In the genomic region with DNA sequence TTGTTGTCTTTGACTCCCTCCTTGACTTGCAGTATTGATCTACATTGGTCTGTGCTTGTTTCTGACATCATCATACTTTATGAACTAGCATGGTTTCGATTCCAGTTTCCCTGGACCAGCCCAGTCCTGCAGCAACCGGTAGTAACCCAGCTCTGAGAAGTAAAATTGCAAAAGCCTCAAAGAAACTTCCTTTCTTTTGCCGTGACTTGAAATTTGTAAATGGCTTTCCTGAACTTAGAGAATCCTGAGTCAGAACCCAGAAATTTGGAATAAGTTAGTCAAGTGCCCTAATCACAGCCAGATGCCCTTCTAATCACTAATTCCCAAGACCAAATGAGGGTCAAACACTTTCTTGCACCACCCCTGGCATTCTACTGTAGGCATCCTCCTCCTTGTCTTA, we compare ENCODE assay signal across 14 cellular contexts.
DNase-seq lines count a peak whose midpoint lies in the region; ATAC-seq, FAIRE-seq and TF ChIP-seq lines count a peak whose summit lies in the region.
"Had no signal": no experiment of that assay in that cellular context is flagged by ENCODE, and none has a peak within 500 bp of the region (broad histone marks: within the 10 kb centered on the region; RNA-seq: fewer than 3 reads in every experiment).

No MANE protein-coding gene starts in this region.

- no peaks in the 10 kb centered on the region for H3K27me3 Mint-ChIP-seq in dendritic cell treated with granulocyte-macrophage colony-stimulating factor and Interleukin-4, amounts not matched to agents 40 ng/mL and 50 ng/mL, for 4 days
- H3K27me3 Mint-ChIP-seq: activated CD4-positive, alpha-beta T cell treated with anti-CD3 and anti-CD28 coated beads for 36 hours had no signal

- H3K27ac Mint-ChIP-seq in dendritic cell treated with granulocyte-macrophage colony-stimulating factor and Interleukin-4, amounts not matched to agents 40 ng/mL and 50 ng/mL, for 4 days = peak overlapping the region; percentile 83
- H3K27ac Mint-ChIP-seq: activated CD4-positive, alpha-beta T cell treated with anti-CD3 and anti-CD28 coated beads for 36 hours; activated T-cell treated with anti-CD3 and anti-CD28 coated beads, Interleukin-2, amount 50 U/mL, for 72 hours had no signal

- intact Hi-C loops in dendritic cell treated with granulocyte-macrophage colony-stimulating factor and Interleukin-4, amounts not matched to agents 40 ng/mL and 50 ng/mL, for 4 days (cut with micrococcal nuclease) = no loop called here

- FAIRE-seq in D721Med (lab: Jason Lieb, UNC) = no peak

- TF ChIP-seq CTCF in GM12865 (IDR thresholded peaks at IDR 0.05; ENCODE audit: insufficient read depth, low read depth, low read length, missing control alignments) (no peak), D721Med (IDR thresholded peaks at IDR 0.05; ENCODE audit: insufficient read depth, missing control alignments) (no peak)

- H3K4me1 Mint-ChIP-seq in dendritic cell treated with granulocyte-macrophage colony-stimulating factor and Interleukin-4, amounts not matched to agents 40 ng/mL and 50 ng/mL, for 4 days (ENCODE audit: low read depth) = peaks cover 39% of the 10 kb centered on the region

- H3K4me3 Mint-ChIP-seq in dendritic cell treated with granulocyte-macrophage colony-stimulating factor and Interleukin-4, amounts not matched to agents 40 ng/mL and 50 ng/mL, for 4 days = peak overlapping the region; percentile 13
- H3K4me3 Mint-ChIP-seq: activated CD4-positive, alpha-beta T cell treated with anti-CD3 and anti-CD28 coated beads for 36 hours; activated T-cell treated with anti-CD3 and anti-CD28 coated beads, Interleukin-2, amount 50 U/mL, for 72 hours had no signal

- ATAC-seq in HG03139 (IDR thresholded peaks at IDR 0.05; ENCODE audit: unreplicated experiment) = no peak
- ATAC-seq: activated CD4-positive, alpha-beta T cell treated with anti-CD3 and anti-CD28 coated beads for 36 hours had no signal

- DNase-seq in GM12865 (ENCODE audit: low read depth) = peak; percentile 9
- DNase-seq in HS-5 (ENCODE audit: low read depth) = peak; percentile 54
- no peak for DNase-seq in D721Med (ENCODE audit: insufficient read length, low spot score)
- DNase-seq in middle frontal gyrus (ENCODE audit: extremely low spot score, low spot score) = no peak
- DNase-seq: activated CD4-positive, alpha-beta T cell treated with anti-CD3 and anti-CD28 coated beads for 36 hours; activated T-cell treated with anti-CD3 and anti-CD28 coated beads, Interleukin-2, amount 50 U/mL, for 72 hours; aorta; head of caudate nucleus; KBM-7; NCI-H1930; testis had no signal

- no peak overlapping the region for H3K4me3 ChIP-seq in GM12865 (ENCODE audit: low read depth, low read length)
- no peak overlapping the region for H3K4me3 ChIP-seq in skin epidermis
- H3K4me3 ChIP-seq: testis had no signal

- H3K36me3 Mint-ChIP-seq in dendritic cell treated with granulocyte-macrophage colony-stimulating factor and Interleukin-4, amounts not matched to agents 40 ng/mL and 50 ng/mL, for 4 days (ENCODE audit: low read depth) = no peaks in the 10 kb centered on the region

- no peaks in the 10 kb centered on the region for H3K9me3 Mint-ChIP-seq in dendritic cell treated with granulocyte-macrophage colony-stimulating factor and Interleukin-4, amounts not matched to agents 40 ng/mL and 50 ng/mL, for 4 days
- H3K9me3 Mint-ChIP-seq: activated T-cell treated with anti-CD3 and anti-CD28 coated beads, Interleukin-2, amount 50 U/mL, for 72 hours had no signal

- H3K27ac ChIP-seq in skin epidermis = peak overlapping the region in 15 of 21 experiments; percentile 11 to 78 (median 56)
- H3K27ac ChIP-seq: testis had no signal

Comparison
In these comparisons a context has a peak if more than half of its experiments do, and no peak if none do; other contexts are left out.
1. DNase-seq: peak in GM12865 (single experiment) and HS-5 (single experiment); none in D721Med (single experiment) and middle frontal gyrus (single experiment).